ENCODE assay signal across 1 cellular context in genomic region chr7:151010307-151011096, GRCh38.
TF ChIP-seq lines count a peak whose summit lies in the region.

No MANE protein-coding gene starts in this region.

TF ChIP-seq in SK-N-SH, 30 proteins besides CTCF, POLR2A, EP300 and RAD21 (continued from another document):
- TF ChIP-seq, protein P1, sequence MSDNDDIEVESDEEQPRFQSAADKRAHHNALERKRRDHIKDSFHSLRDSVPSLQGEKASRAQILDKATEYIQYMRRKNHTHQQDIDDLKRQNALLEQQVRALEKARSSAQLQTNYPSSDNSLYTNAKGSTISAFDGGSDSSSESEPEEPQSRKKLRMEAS (IDR thresholded peaks at IDR 0.05; ENCODE audit: low read depth): no peak
- TF ChIP-seq NFIC (IDR thresholded peaks at IDR 0.05; ENCODE audit: borderline replicate concordance) (no peak), NRF1 (IDR thresholded peaks at IDR 0.05; ENCODE audit: low read depth, low read length) (no peak), YY1 (IDR thresholded peaks at IDR 0.05; ENCODE audit: low read depth) (no peak), SMC3 (IDR thresholded peaks at IDR 0.05; ENCODE audit: low read depth, low read length) (no peak), JUND (IDR thresholded peaks at IDR 0.05) (no peak), CHD2 (IDR thresholded peaks at IDR 0.05; ENCODE audit: low read length, partially characterized antibody) (no peak), IRF3 (IDR thresholded peaks at IDR 0.05; ENCODE audit: low read depth, low read length) (no peak), GATA2 (CRISPR knock-in tag; IDR thresholded peaks at IDR 0.05) (no peak), EZH2phosphoT487 (IDR thresholded peaks at IDR 0.05; ENCODE audit: borderline replicate concordance, low read depth) (no peak), SIN3A (IDR thresholded peaks at IDR 0.05; ENCODE audit: borderline replicate concordance, low read depth, low read length) (no peak)
- TF ChIP-seq, protein P2, sequence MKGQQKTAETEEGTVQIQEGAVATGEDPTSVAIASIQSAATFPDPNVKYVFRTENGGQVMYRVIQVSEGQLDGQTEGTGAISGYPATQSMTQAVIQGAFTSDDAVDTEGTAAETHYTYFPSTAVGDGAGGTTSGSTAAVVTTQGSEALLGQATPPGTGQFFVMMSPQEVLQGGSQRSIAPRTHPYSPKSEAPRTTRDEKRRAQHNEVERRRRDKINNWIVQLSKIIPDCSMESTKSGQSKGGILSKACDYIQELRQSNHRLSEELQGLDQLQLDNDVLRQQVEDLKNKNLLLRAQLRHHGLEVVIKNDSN (IDR thresholded peaks at IDR 0.05; ENCODE audit: borderline replicate concordance, low read depth): no peak
